ENCODE assay signal across 17 cellular contexts in genomic region chr3:59320080-59320479, GRCh38.
DNase-seq lines count a peak whose midpoint lies in the region; ATAC-seq lines count a peak whose summit lies in the region.
"Had no signal": no experiment of that assay in that cellular context is flagged by ENCODE, and none has a peak within 500 bp of the region (broad histone marks: within the 10 kb centered on the region; RNA-seq: fewer than 3 reads in every experiment).

No MANE protein-coding gene starts in this region.

- no peak overlapping the region for H3K9ac ChIP-seq in trophoblast cell (ENCODE audit: low read length)

- H2BK12ac ChIP-seq in trophoblast cell (ENCODE audit: low read length): no peak overlapping the region

- peak overlapping the region; percentile 7 for H2BK5ac ChIP-seq in trophoblast cell (ENCODE audit: low read depth, low read length, poor library complexity)

- no peak overlapping the region for H2AK5ac ChIP-seq in trophoblast cell (ENCODE audit: low read length)

- peaks cover 6% of the 10 kb centered on the region for H3K79me1 ChIP-seq in trophoblast cell (ENCODE audit: low read length)

- H3K18ac ChIP-seq in trophoblast cell (ENCODE audit: low read length): no peak overlapping the region

- no peaks in the 10 kb centered on the region for H3K36me3 ChIP-seq in trophoblast cell (ENCODE audit: control insufficient read depth in 1 of 2, insufficient read depth in 2 of 2, low read length in 2 of 2)
- no peaks in the 10 kb centered on the region for H3K36me3 ChIP-seq in HAP-1 (replicated peaks)
- H3K36me3 ChIP-seq: heart right ventricle had no signal

- no peaks in the 10 kb centered on the region for H3K9me3 ChIP-seq in trophoblast cell (ENCODE audit: insufficient read depth, low read depth, low read length)
- H3K9me3 ChIP-seq in HAP-1: no peaks in the 10 kb centered on the region
- H3K9me3 ChIP-seq: heart right ventricle had no signal

- in situ Hi-C loops in HAP-1 (cut with MboI; ENCODE audit: low sequenced_read_pairs): no loop called here

- no CpG with 5 or more reads among the region's 4 CpGs for WGBS in trophoblast cell (ENCODE audit: extremely low coverage, insufficient coverage, insufficient read length)

- H4K8ac ChIP-seq in trophoblast cell (ENCODE audit: low read depth, low read length): no peak overlapping the region

- H4K12ac ChIP-seq in trophoblast cell (ENCODE audit: low read depth, low read length): no peak overlapping the region

- no peaks in the 10 kb centered on the region for H3K27me3 ChIP-seq in trophoblast cell (ENCODE audit: insufficient read depth, low read length)
- H3K27me3 ChIP-seq in HAP-1 (ENCODE audit: low read depth): no peaks in the 10 kb centered on the region
- H3K27me3 ChIP-seq: heart right ventricle had no signal

- H3K4me1 ChIP-seq in trophoblast cell (ENCODE audit: control insufficient read depth in 1 of 2, insufficient read depth in 2 of 2, low read length in 2 of 2) (peaks cover 5 to 12% of the 10 kb centered on the region in 2 experiments), HAP-1 (no peaks in the 10 kb centered on the region)

- no peak overlapping the region for H4K91ac ChIP-seq in trophoblast cell (ENCODE audit: low read depth, low read length)

- H3K79me2 ChIP-seq in trophoblast cell (ENCODE audit: control insufficient read depth, insufficient read depth, low read length, poor library complexity): no peaks in the 10 kb centered on the region

- H3K14ac ChIP-seq in trophoblast cell (ENCODE audit: low read length): no peak overlapping the region

- H3K23ac ChIP-seq in trophoblast cell (ENCODE audit: low read length): no peak overlapping the region

- no peak overlapping the region for H2AFZ ChIP-seq in trophoblast cell (ENCODE audit: insufficient read depth, low read length, poor library complexity)

- no peak for ATAC-seq in HG03354 (IDR thresholded peaks at IDR 0.05; ENCODE audit: poor library complexity, severe bottlenecking, unreplicated experiment)
- ATAC-seq: heart right ventricle; stimulated activated naive CD8-positive, alpha-beta T cell treated with anti-CD3 and anti-CD28 coated beads, Interleukin-15, Interleukin-2, amounts not matched to agents 100 U/mL and 50 U/mL, for 24 hours had no signal

- peak overlapping the region; percentile 82 for H3K27ac ChIP-seq in trophoblast cell (ENCODE audit: low read depth, low read length)
- H3K27ac ChIP-seq: heart right ventricle had no signal

- H3K4me3 ChIP-seq in trophoblast cell (ENCODE audit: low read depth, low read length) (no peak overlapping the region), HAP-1 (no peak overlapping the region)
- H3K4me3 ChIP-seq: heart right ventricle had no signal

- H3K4me2 ChIP-seq in trophoblast cell (ENCODE audit: low read length): no peak overlapping the region

- H3K4ac ChIP-seq in trophoblast cell (ENCODE audit: low read depth, low read length): no peak overlapping the region

- DNase-seq in NCI-H2107 treated with DMSO at 0.1 percent for 48 hours (lab: John Stamatoyannopoulos, UW; ENCODE audit: unreplicated experiment): peak; percentile 39
- DNase-seq in NCI-H2107 (lab: John Stamatoyannopoulos, UW): no peak
- peak; percentile 81 for DNase-seq in NCI-H345 treated with DMSO at 0.1 percent for 48 hours (lab: John Stamatoyannopoulos, UW; ENCODE audit: unreplicated experiment)
- peak; percentile 72 for DNase-seq in islet precursor cell
- DNase-seq in trophoblast cell: no peak
- DNase-seq in effector CD4-positive, alpha-beta T cell: no peak
- DNase-seq in HAP-1 (ENCODE audit: low spot score in 2 of 2): no peak
- DNase-seq: activated CD8-positive, alpha-beta memory T cell treated with anti-CD3 and anti-CD28 coated beads, Interleukin-2, amount 50 U/mL, for 48 hours; activated naive CD4-positive, alpha-beta T cell treated with anti-CD3 and anti-CD28 coated beads, Interleukin-2, amount 50 U/mL, for 16 hours; CD4-positive, CD25-positive, alpha-beta regulatory T cell; dermis blood vessel endothelial cell; heart right ventricle; kidney glomerular epithelial cell; MM.1S; NCI-H526 treated with DMSO at 0.1 percent for 48 hours; stimulated activated naive CD8-positive, alpha-beta T cell treated with anti-CD3 and anti-CD28 coated beads, Interleukin-15, Interleukin-2, amounts not matched to agents 100 U/mL and 50 U/mL, for 24 hours had no signal

- no peak overlapping the region for H2BK120ac ChIP-seq in trophoblast cell (ENCODE audit: insufficient read depth, low read length, poor library complexity)

Comparison
In these comparisons a context has a peak if more than half of its experiments do, and no peak if none do; other contexts are left out.
1. DNase-seq: peak in NCI-H2107 treated with DMSO at 0.1 percent for 48 hours (single experiment), NCI-H345 treated with DMSO at 0.1 percent for 48 hours (single experiment) and islet precursor cell (single experiment); none in NCI-H2107 (single experiment), trophoblast cell (0 of 2), effector CD4-positive, alpha-beta T cell (single experiment) and HAP-1 (0 of 2).